ENCODE assay signal across 20 cellular contexts in the genomic region with DNA sequence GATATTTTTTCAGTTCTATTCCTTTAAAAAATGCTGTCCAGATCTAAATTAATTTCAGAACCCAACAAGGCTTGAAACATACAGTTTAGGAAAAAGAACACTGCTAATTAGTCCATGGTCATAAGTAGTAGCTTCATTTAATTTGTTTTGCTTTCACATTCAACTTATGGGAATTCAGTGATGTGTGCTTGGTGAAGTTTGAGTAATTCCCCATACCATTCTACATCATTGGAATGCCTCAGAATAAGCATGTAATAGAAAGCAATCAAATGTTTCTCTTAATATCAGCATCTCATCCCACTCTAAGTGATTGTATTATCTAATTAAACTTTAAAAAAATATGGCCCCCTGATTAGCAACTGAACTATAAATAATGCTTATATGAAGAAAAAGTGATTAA. TPM values are rescaled to one million over a fixed set of nuclear protein-coding genes. Genes with fewer than 3 reads are reported as not detected.
A peak's percentile ranks its signal among the peaks of the same experiment; 100 is the strongest.
DNase-seq lines count a peak whose midpoint lies in the region; ATAC-seq, FAIRE-seq and TF ChIP-seq lines count a peak whose summit lies in the region.
"Had no signal": no experiment of that assay in that cellular context is flagged by ENCODE, and none has a peak within 500 bp of the region (broad histone marks: within the 10 kb centered on the region; RNA-seq: fewer than 3 reads in every experiment).

No MANE protein-coding gene starts in this region.

- H3K4me3 Mint-ChIP-seq in glutamatergic neuron (ENCODE audit: unreplicated experiment): no peak overlapping the region
- H3K4me3 Mint-ChIP-seq: T-cell had no signal

- no peaks in the 10 kb centered on the region for H3K9me3 ChIP-seq in liver (ENCODE audit: control insufficient read depth in 4 of 4, low read length in 3 of 4)
- peaks cover 12% of the 10 kb centered on the region for H3K9me3 ChIP-seq in HepG2 (ENCODE audit: low read length)

- H2AFZ ChIP-seq in HepG2 (ENCODE audit: low read length): no peak overlapping the region
- H2AFZ ChIP-seq: GM23338 had no signal

- H3K27me3 Mint-ChIP-seq in glutamatergic neuron (ENCODE audit: unreplicated experiment): peaks cover 1% of the 10 kb centered on the region

- no peaks in the 10 kb centered on the region for H4K20me1 ChIP-seq in HepG2 (ENCODE audit: insufficient read depth, low read length)

- H3K9ac ChIP-seq in liver (ENCODE audit: low read depth in 1 of 2, low read length in 2 of 2) (no peak overlapping the region), HepG2 (ENCODE audit: insufficient read depth, low read depth, low read length) (no peak overlapping the region)

- TF ChIP-seq POLR2A in HepG2 (IDR thresholded peaks at IDR 0.05; ENCODE audit: insufficient read depth in 1 of 2, low read depth in 2 of 2, low read length in 2 of 2): no peak

- H3K9me3 Mint-ChIP-seq in glutamatergic neuron (ENCODE audit: unreplicated experiment): no peaks in the 10 kb centered on the region
- H3K9me3 Mint-ChIP-seq: GM23338, HFFc6 had no signal

- no peak for TF ChIP-seq EP300 in HepG2 (IDR thresholded peaks at IDR 0.05; ENCODE audit: low read depth in 2 of 2, low read length in 2 of 2)
- no peak for TF ChIP-seq EP300 in HepG2 (CRISPR knock-in tag; IDR thresholded peaks at IDR 0.05; ENCODE audit: borderline replicate concordance)

- no peak for FAIRE-seq in HepG2 (lab: Jason Lieb, UNC)

- BruUV-seq in HepG2 (replicated peaks; lab: Mats Ljungman, UMichigan): no TSS peak

- peak overlapping the region; percentile 4 to 45 for H3K27ac ChIP-seq in liver (ENCODE audit: low read depth in 1 of 2, low read length in 2 of 2)
- H3K27ac ChIP-seq in HepG2 (ENCODE audit: extremely low read length, insufficient read depth, low read length): no peak overlapping the region
- H3K27ac ChIP-seq: 22Rv1 had no signal

- H3K4me1 ChIP-seq in liver (ENCODE audit: control insufficient read depth in 4 of 4, insufficient read depth in 4 of 4, low read length in 3 of 4) (peaks cover 7 to 38% (median 19%) of the 10 kb centered on the region in 4 donors), HepG2 (ENCODE audit: insufficient read depth, low read length) (peaks cover 30% of the 10 kb centered on the region)

- no peaks in the 10 kb centered on the region for H3K36me3 Mint-ChIP-seq in glutamatergic neuron (ENCODE audit: unreplicated experiment)
- H3K36me3 Mint-ChIP-seq: IgD-negative memory B cell, T-cell had no signal

- TF ChIP-seq CTCF in liver (IDR thresholded peaks at IDR 0.05; ENCODE audit: low read depth, low read length, missing input control): no peak
- no peak for TF ChIP-seq CTCF in HepG2 (CRISPR knock-in tag; IDR thresholded peaks at IDR 0.05)
- TF ChIP-seq CTCF in fibroblast of pulmonary artery (IDR thresholded peaks at IDR 0.05; ENCODE audit: low read length, missing control alignments): no peak
- no peak for TF ChIP-seq CTCF in glutamatergic neuron (IDR thresholded peaks at IDR 0.05; ENCODE audit: partially characterized antibody, unreplicated experiment)

- intact Hi-C loops in HepG2 (cut with micrococcal nuclease; ENCODE audit: unreplicated experiment): loop anchor here (10.0 kb wide), 1 partner anchor 87 kb away; no protein-coding TSS in a partner anchor

- no peak overlapping the region for H3K4me3 ChIP-seq in liver (ENCODE audit: low read depth in 1 of 3, low read length in 3 of 3)
- no peak overlapping the region for H3K4me3 ChIP-seq in HepG2 (replicated peaks in 1 of 3; ENCODE audit: insufficient read depth in 1 of 3, low read depth in 2 of 3, low read length in 3 of 3)
- H3K4me3 ChIP-seq in fibroblast of pulmonary artery (replicated peaks; ENCODE audit: low read depth, low read length): no peak overlapping the region
- H3K4me3 ChIP-seq: GM23338 had no signal

- no peak for DNase-seq in HepG2 (ENCODE audit: low spot score)
- DNase-seq in amniotic epithelial cell (ENCODE audit: low read depth): peak; percentile 17
- DNase-seq in fibroblast of pulmonary artery (ENCODE audit: low read depth): peak; percentile 8
- DNase-seq in DMS79 treated with DMSO at 0.1 percent for 48 hours (lab: John Stamatoyannopoulos, UW): no peak
- DNase-seq in glutamatergic neuron: no peak
- DNase-seq in NCI-H69 (lab: John Stamatoyannopoulos, UW): no peak
- DNase-seq in NCI-H1694 treated with DMSO at 0.1 percent for 48 hours (lab: John Stamatoyannopoulos, UW): no peak
- DNase-seq: AML-193, DMS79, HFFc6, MV-4-11, NCI-H1436, NCI-H2081, NCI-H526, OCI-M1, T-cell had no signal

- no peak overlapping the region for H3K4me2 ChIP-seq in HepG2 (ENCODE audit: low read depth, low read length)
- H3K4me2 ChIP-seq: GM23338 had no signal

- in situ Hi-C loops in HepG2 (cut with HindIII; ENCODE audit: extremely low pct_ligation_motif_present, low pct_unique_long_range_greater_than_20kb): no loop called here

- POLR2A ChIA-PET in HepG2 (lab: Yijun Ruan, JAX): no interaction called here

- no peaks in the 10 kb centered on the region for H3K4me1 Mint-ChIP-seq in glutamatergic neuron (ENCODE audit: low read depth, unreplicated experiment)

- H3K27ac Mint-ChIP-seq in glutamatergic neuron (ENCODE audit: unreplicated experiment): no peak overlapping the region
- H3K27ac Mint-ChIP-seq: GM23338, HFFc6, IgD-negative memory B cell, T-cell had no signal

- CTCF ChIA-PET in HepG2 (lab: Yijun Ruan, JAX; ENCODE audit: low intra/inter-chr PET ratio, low total read pairs): no interaction called here

- H3K36me3 ChIP-seq in liver (ENCODE audit: control insufficient read depth in 4 of 4, insufficient read depth in 3 of 4, low read depth in 1 of 4, low read length in 3 of 4): no peaks in the 10 kb centered on the region
- no peaks in the 10 kb centered on the region for H3K36me3 ChIP-seq in HepG2 (replicated peaks in 1 of 2; ENCODE audit: control insufficient read depth in 1 of 2, insufficient read depth in 2 of 2, low read length in 2 of 2)

- ATAC-seq in HepG2: no peak
- ATAC-seq: GM23338, T-cell had no signal

- H3K27me3 ChIP-seq in liver (ENCODE audit: control insufficient read depth in 4 of 4, insufficient read depth in 4 of 4, low read length in 3 of 4) (no peaks in the 10 kb centered on the region), HepG2 (ENCODE audit: control insufficient read depth in 1 of 2, insufficient read depth in 2 of 2, low read length in 2 of 2) (no peaks in the 10 kb centered on the region)

- TF ChIP-seq RAD21 in liver (IDR thresholded peaks at IDR 0.05): no peak
- TF ChIP-seq RAD21 in HepG2 (CRISPR knock-in tag; IDR thresholded peaks at IDR 0.05): no peak

- no peaks in the 10 kb centered on the region for H3K79me2 ChIP-seq in HepG2 (ENCODE audit: insufficient read depth, low read length)

TF ChIP-seq in liver, 16 proteins besides CTCF, POLR2A, EP300 and RAD21 (continues in another document):
- no peak for TF ChIP-seq HNF4A (conservative IDR thresholded peaks at IDR 0.05)

TF ChIP-seq in HepG2, 621 proteins besides CTCF, POLR2A, EP300 and RAD21:
- TF ChIP-seq RFX1 (IDR thresholded peaks at IDR 0.05): no peak
- no peak for TF ChIP-seq MEIS1 (CRISPR knock-in tag; IDR thresholded peaks at IDR 0.05; ENCODE audit: borderline replicate concordance)
- TF ChIP-seq, protein P1, sequence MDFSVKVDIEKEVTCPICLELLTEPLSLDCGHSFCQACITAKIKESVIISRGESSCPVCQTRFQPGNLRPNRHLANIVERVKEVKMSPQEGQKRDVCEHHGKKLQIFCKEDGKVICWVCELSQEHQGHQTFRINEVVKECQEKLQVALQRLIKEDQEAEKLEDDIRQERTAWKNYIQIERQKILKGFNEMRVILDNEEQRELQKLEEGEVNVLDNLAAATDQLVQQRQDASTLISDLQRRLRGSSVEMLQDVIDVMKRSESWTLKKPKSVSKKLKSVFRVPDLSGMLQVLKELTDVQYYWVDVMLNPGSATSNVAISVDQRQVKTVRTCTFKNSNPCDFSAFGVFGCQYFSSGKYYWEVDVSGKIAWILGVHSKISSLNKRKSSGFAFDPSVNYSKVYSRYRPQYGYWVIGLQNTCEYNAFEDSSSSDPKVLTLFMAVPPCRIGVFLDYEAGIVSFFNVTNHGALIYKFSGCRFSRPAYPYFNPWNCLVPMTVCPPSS (IDR thresholded peaks at IDR 0.05): no peak
- TF ChIP-seq HNRNPLL (IDR thresholded peaks at IDR 0.05; ENCODE audit: low read depth, low read length, poor library complexity, severe bottlenecking): no peak
- no peak for TF ChIP-seq ZIK1 (CRISPR knock-in tag; IDR thresholded peaks at IDR 0.05; ENCODE audit: borderline replicate concordance, low read depth)
- TF ChIP-seq CC2D1A (CRISPR knock-in tag; IDR thresholded peaks at IDR 0.05): no peak

RNA-seq across cellular contexts. Expression of a gene that starts 2.7 kb away (rescaled TPM):
- total RNA-seq in liver (10 to 100 TPM; 11.5 to 31.4 TPM), HepG2 (2016; rRNA removed; fragmentation: Illumina TruSeq; extraction: Trizol) (5.7 and 6.4 TPM in 2 replicates), glutamatergic neuron (ENCODE audit: unreplicated experiment) (11.3 TPM)
- polyA plus RNA-seq in liver (10 to 100 TPM in 1 of 2 donors, 1 to 10 TPM in 1; 2.8 to 10.5 TPM), HepG2 (2011; rRNA removed) (1.2 and 1.5 TPM in 2 replicates)
- total RNA-seq in HepG2 (2016; cell fraction: cytosol; rRNA removed; fragmentation: Illumina TruSeq; extraction: Trizol; ENCODE audit: low read depth): 4.6 and 5.0 TPM in 2 replicates
- 5.9 and 6.0 TPM in 2 replicates for total RNA-seq in HepG2 (2016; cell fraction: insoluble cytoplasmic fraction; rRNA removed; fragmentation: Illumina TruSeq; extraction: Trizol)
- total RNA-seq in HepG2 (2016; cell fraction: membrane; rRNA removed; fragmentation: Illumina TruSeq; extraction: Trizol): 3.2 and 3.6 TPM in 2 replicates
- 12.8 and 13.5 TPM in 2 replicates for total RNA-seq in HepG2 (2016; cell fraction: nucleus; rRNA removed; fragmentation: Illumina TruSeq; extraction: Trizol)
- polyA plus RNA-seq in HepG2 (2011; cell fraction: cytosol; rRNA removed): 1.1 and 1.4 TPM in 2 replicates
- 1.4 and 1.8 TPM in 2 replicates for polyA plus RNA-seq in HepG2 (2011; cell fraction: nucleus; rRNA removed)
- polyA plus RNA-seq in HepG2 (2012): 2.3 and 2.6 TPM in 2 replicates
- 0.24 TPM in 2 replicates for polyA plus RNA-seq in HepG2 (2016; cell fraction: cytosol; fragmentation: Illumina TruSeq; extraction: Trizol; ENCODE audit: low read depth)
- 5.7 and 6.0 TPM in 2 replicates for polyA plus RNA-seq in HepG2 (2016; cell fraction: insoluble cytoplasmic fraction; fragmentation: Illumina TruSeq; extraction: Trizol; ENCODE audit: low read depth)
- 0.74 and 1.1 TPM in 2 replicates for polyA plus RNA-seq in HepG2 (2016; cell fraction: membrane; fragmentation: Illumina TruSeq; extraction: Trizol; ENCODE audit: low read depth)
- 3.8 and 4.1 TPM in 2 replicates for polyA plus RNA-seq in HepG2 (2016; cell fraction: nucleus; fragmentation: Illumina TruSeq; extraction: Trizol; ENCODE audit: insufficient read depth, low read depth)
- polyA minus RNA-seq in HepG2 (2011; rRNA and poly(A)+ RNA removed; ENCODE audit: low replicate concordance): 1.8 and 4.3 TPM in 2 replicates
- 1.8 and 1.9 TPM in 2 replicates for polyA minus RNA-seq in HepG2 (2011; cell fraction: cytosol; rRNA and poly(A)+ RNA removed)
- polyA minus RNA-seq in HepG2 (2011; cell fraction: nucleus; rRNA and poly(A)+ RNA removed): 18.9 and 19.9 TPM in 2 replicates

Comparison
In these comparisons a context has a peak if more than half of its experiments do, and no peak if none do; other contexts are left out.
1. DNase-seq: peak in amniotic epithelial cell (single experiment) and fibroblast of pulmonary artery (single experiment); none in HepG2 (single experiment), DMS79 treated with DMSO at 0.1 percent for 48 hours (single experiment), glutamatergic neuron (single experiment), NCI-H69 (single experiment) and NCI-H1694 treated with DMSO at 0.1 percent for 48 hours (single experiment).